Comparison of ENCODE assay signal across 8 cellular contexts in the genomic region with DNA sequence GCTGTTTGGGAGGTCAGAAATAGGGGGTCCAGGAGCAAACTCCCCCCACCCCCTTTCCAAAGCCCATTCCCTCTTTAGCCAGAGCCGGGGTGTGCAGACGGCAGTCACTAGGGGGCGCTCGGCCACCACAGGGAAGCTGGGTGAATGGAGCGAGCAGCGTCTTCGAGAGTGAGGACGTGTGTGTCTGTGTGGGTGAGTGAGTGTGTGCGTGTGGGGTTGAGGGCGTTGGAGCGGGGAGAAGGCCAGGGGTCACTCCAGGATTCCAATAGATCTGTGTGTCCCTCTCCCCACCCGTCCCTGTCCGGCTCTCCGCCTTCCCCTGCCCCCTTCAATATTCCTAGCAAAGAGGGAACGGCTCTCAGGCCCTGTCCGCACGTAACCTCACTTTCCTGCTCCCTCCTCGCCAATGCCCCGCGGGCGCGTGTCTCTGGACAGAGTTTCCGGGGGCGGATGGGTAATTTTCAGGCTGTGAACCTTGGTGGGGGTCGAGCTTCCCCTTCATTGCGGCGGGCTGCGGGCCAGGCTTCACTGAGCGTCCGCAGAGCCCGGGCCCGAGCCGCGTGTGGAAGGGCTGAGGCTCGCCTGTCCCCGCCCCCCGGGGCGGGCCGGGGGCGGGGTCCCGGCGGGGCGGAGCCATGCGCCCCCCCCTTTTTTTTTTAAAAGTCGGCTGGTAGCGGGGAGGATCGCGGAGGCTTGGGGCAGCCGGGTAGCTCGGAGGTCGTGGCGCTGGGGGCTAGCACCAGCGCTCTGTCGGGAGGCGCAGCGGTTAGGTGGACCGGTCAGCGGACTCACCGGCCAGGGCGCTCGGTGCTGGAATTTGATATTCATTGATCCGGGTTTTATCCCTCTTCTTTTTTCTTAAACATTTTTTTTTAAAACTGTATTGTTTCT. TPM values are rescaled to one million over a fixed set of nuclear protein-coding genes. Genes with fewer than 3 reads are reported as not detected.
A peak's percentile ranks its signal among the peaks of the same experiment; 100 is the strongest.
DNase-seq lines count a peak whose midpoint lies in the region; ATAC-seq, FAIRE-seq and TF ChIP-seq lines count a peak whose summit lies in the region.

A gene (plus strand): TSS at position 686 of the 891 bp plus-strand sequence.

- H3K36me3 Mint-ChIP-seq in HFFc6 (ENCODE audit: low read depth) (no peaks in the 10 kb centered on the region), glutamatergic neuron (ENCODE audit: unreplicated experiment) (no peaks in the 10 kb centered on the region)
- H3K36me3 Mint-ChIP-seq in activated naive CD8-positive, alpha-beta T cell, result no peaks in the 10 kb centered on the region

- H3K27me3 Mint-ChIP-seq in HFFc6 (ENCODE audit: insufficient read depth) (peaks cover 15% of the 10 kb centered on the region), glutamatergic neuron (ENCODE audit: unreplicated experiment) (peaks cover 15% of the 10 kb centered on the region)
- H3K27me3 Mint-ChIP-seq in activated naive CD8-positive, alpha-beta T cell, result peaks cover 6% of the 10 kb centered on the region

- H3K9me3 ChIP-seq in pancreas (no peaks in the 10 kb centered on the region), tibial artery (no peaks in the 10 kb centered on the region)

- H3K4me1 Mint-ChIP-seq in HFFc6 (ENCODE audit: low read depth) (peaks cover 37% of the 10 kb centered on the region), glutamatergic neuron (ENCODE audit: low read depth, unreplicated experiment) (peaks cover 6% of the 10 kb centered on the region)
- peaks cover 23% of the 10 kb centered on the region for H3K4me1 Mint-ChIP-seq in activated naive CD8-positive, alpha-beta T cell (ENCODE audit: low read depth)

- DNase-seq in GM10248 (ENCODE audit: extremely low spot score) (peak; percentile 97), HFFc6 (peak; percentile 81), NCI-H1048 (lab: John Stamatoyannopoulos, UW) (peak; percentile 51), SKM-1 treated with dmso at 0.1 percent for 144 hours (lab: John Stamatoyannopoulos, UW; ENCODE audit: unreplicated experiment) (peak; percentile 84), glutamatergic neuron (peak; percentile 95), pancreas (peak; percentile 81 to 99 (median 92)), tibial artery (peak; percentile 88 to 92)

- H3K27me3 ChIP-seq in pancreas (no peaks in the 10 kb centered on the region), tibial artery (no peaks in the 10 kb centered on the region)

- WGBS in pancreas, 2 donors, result 0 to 1% methylated on average over 48 to 62 of the region's 62 CpGs

- intact Hi-C loops in pancreas (cut with DNase I), result loop anchor here in 2 of 3 donors (5.0 to 10.0 kb wide), 6 partner anchors 63 to 313 kb away; no protein-coding TSS in a partner anchor
- intact Hi-C loops in tibial artery (cut with DNase I; ENCODE audit: low total_unique reads), result loop anchor here (2.0 to 10.0 kb wide), 3 partner anchors 65 to 305 kb away; no protein-coding TSS in a partner anchor

- ATAC-seq in pancreas, result peak; percentile 59 to 76 (median 68)

- POLR2A ChIA-PET in GM10248 (lab: Yijun Ruan, JAX), result interaction anchor here (0.6 to 1.5 kb wide), 7 partner anchors 47 to 988 kb away, joined by 3 to 7 read pairs (median 4); a partner anchor contains a TSS

- FAIRE-seq in pancreas (lab: Jason Lieb, UNC), result no peak

- no peaks in the 10 kb centered on the region for H3K36me3 ChIP-seq in pancreas
- H3K36me3 ChIP-seq in tibial artery, result no peaks in the 10 kb centered on the region

- H3K4me1 ChIP-seq in pancreas (peaks cover 8 to 11% (median 8%) of the 10 kb centered on the region in 3 donors), tibial artery (peaks cover 0 to 42% (median 33%) of the 10 kb centered on the region in 4 donors)

- H3K9me3 Mint-ChIP-seq in HFFc6 (no peaks in the 10 kb centered on the region), glutamatergic neuron (ENCODE audit: unreplicated experiment) (peaks cover 6% of the 10 kb centered on the region)
- no peaks in the 10 kb centered on the region for H3K9me3 Mint-ChIP-seq in activated naive CD8-positive, alpha-beta T cell (ENCODE audit: low read depth)

- H3K27ac Mint-ChIP-seq in HFFc6 (peak within 1 kb of the TSS; percentile 83), glutamatergic neuron (ENCODE audit: unreplicated experiment) (peak within 1 kb of the TSS; percentile 59)
- H3K27ac Mint-ChIP-seq in activated naive CD8-positive, alpha-beta T cell, result peak within 1 kb of the TSS; percentile 91

- CTCF ChIA-PET in GM10248 (lab: Yijun Ruan, JAX), result interaction anchor here (0.6 to 4.5 kb wide), 61 partner anchors 9 to 458 kb away, joined by 3 to 174 read pairs (median 5); a partner anchor contains a TSS

- H3K4me3 Mint-ChIP-seq in HFFc6 (peak within 1 kb of the TSS; percentile 94), glutamatergic neuron (ENCODE audit: unreplicated experiment) (peak within 1 kb of the TSS; percentile 96)
- peak within 1 kb of the TSS; percentile 97 for H3K4me3 Mint-ChIP-seq in activated naive CD8-positive, alpha-beta T cell

- H3K27ac ChIP-seq in pancreas (peak within 1 kb of the TSS; percentile 92 to 100 (median 96)), tibial artery (peak within 1 kb of the TSS; percentile 94 to 97)

- H3K4me3 ChIP-seq in pancreas, result peak within 1 kb of the TSS; percentile 76 to 96 (median 87)
- H3K4me3 ChIP-seq in tibial artery, result peak within 1 kb of the TSS; percentile 73 to 84

- TF ChIP-seq CTCF in GM10248 (IDR thresholded peaks at IDR 0.05; ENCODE audit: control extremely low read depth, extremely low read depth, low read depth, missing control alignments), result peak; percentile 99
- peak; percentile 99 for TF ChIP-seq CTCF in HFFc6 (IDR thresholded peaks at IDR 0.05)
- peak; percentile 95 for TF ChIP-seq CTCF in glutamatergic neuron (IDR thresholded peaks at IDR 0.05; ENCODE audit: partially characterized antibody, unreplicated experiment)
- peak; percentile 87 to 94 (median 92) for TF ChIP-seq CTCF in pancreas (IDR thresholded peaks at IDR 0.05)
- peak; percentile 94 to 99 for TF ChIP-seq CTCF in tibial artery (IDR thresholded peaks at IDR 0.05)

RNA-seq across cellular contexts. Expression of the gene that starts here (rescaled TPM):
- total RNA-seq in HFFc6 (2021; fragmentation: NEBNext Ultra II Directional; extraction: Animal tissue kit (Norgen Biotek cat#: 25700)), result 10 to 100 TPM; 26.0 to 37.4 (median 28.3) TPM
- total RNA-seq in glutamatergic neuron (ENCODE audit: unreplicated experiment) (21.6 TPM), pancreas (100 to 1,000 TPM in 1 of 6 donors, 10 to 100 TPM in 5; 55.2 to 127 (median 90.0) TPM)
- polyA plus RNA-seq in pancreas, result 100 to 1,000 TPM; 158 to 206 TPM

Comparison
In these comparisons a context has a peak if more than half of its experiments do, and no peak if none do; other contexts are left out.
1. Peak in every context shown above with its lines: DNase-seq, ATAC-seq, H3K4me3 ChIP-seq and H3K27ac ChIP-seq.